8 cellular contexts compared by ENCODE assay signal in the genomic region with DNA sequence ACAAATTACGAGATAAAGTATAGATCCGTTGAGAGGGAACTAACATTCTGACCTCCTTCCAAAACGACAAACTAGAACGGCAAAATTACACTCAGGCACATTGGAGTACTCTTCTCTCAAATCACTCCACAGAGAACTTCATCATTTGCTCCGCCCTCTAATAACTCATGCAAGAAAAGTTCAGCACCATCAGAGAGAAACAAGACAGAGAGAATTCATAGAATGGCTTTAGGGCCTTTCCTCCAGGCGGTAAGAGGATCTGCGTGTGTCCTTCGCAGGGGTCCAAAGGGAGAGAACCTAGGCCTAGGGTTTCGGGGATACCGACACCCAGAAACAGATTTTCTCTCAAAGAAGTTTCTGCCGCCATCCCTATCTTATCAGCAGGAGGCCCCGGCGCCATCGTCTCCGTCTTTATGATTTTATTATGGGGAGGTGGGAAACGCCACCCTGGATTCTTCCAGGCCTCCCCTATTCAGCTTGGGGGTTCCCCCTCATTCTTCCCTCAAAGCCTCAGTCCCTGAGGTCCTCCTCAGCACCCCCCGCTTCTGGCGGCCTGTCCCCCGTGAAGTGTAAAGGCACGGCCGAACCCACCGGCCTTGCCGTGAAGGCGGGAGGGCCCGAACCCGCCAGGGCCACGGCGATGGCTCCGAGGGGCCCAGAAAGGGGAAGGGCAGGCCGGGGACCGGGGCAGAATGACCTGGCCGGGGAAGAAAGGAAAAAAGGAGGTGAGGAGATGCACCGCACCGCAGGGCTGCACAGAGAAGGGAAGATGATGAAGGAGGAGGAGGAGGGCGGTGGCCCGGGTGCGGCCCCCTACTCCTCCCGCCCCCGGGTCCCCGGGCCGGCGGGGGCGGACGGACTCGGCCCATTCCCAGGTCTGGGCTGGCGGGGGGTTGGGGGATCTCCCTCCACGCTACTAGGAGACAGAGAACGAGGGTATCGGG. TPM values are rescaled to one million over a fixed set of nuclear protein-coding genes. Genes with fewer than 3 reads are reported as not detected.
DNase-seq lines count a peak whose midpoint lies in the region; ATAC-seq and TF ChIP-seq lines count a peak whose summit lies in the region.

No MANE protein-coding gene starts in this region.

- TF ChIP-seq EP300 in ovary (IDR thresholded peaks at IDR 0.05), result no peak

- CTCF ChIA-PET in CD4-positive, alpha-beta T cell (lab: Charles Lee), result interaction anchor here (1.2 kb wide), 1 partner anchor 9 kb away, joined by 3 read pairs; no protein-coding TSS in a partner anchor

- H3K4me3 Mint-ChIP-seq in CD4-positive, alpha-beta T cell, result peak overlapping the region; percentile 84

- no peak for TF ChIP-seq CTCF in CD4-positive, alpha-beta T cell (IDR thresholded peaks at IDR 0.05)
- no peak for TF ChIP-seq CTCF in ovary (IDR thresholded peaks at IDR 0.05)

- no peaks in the 10 kb centered on the region for H3K27me3 Mint-ChIP-seq in CD4-positive, alpha-beta T cell

- H3K36me3 ChIP-seq in ovary, result no peaks in the 10 kb centered on the region

- no peak for TF ChIP-seq POLR2A in ovary (IDR thresholded peaks at IDR 0.05)

- POLR2A ChIA-PET in CD4-positive, alpha-beta T cell (lab: Charles Lee), result interaction anchor here (0.6 to 2.2 kb wide), 13 partner anchors 9 to 511 kb away, joined by 3 to 29 read pairs (median 4); a partner anchor contains a TSS

- no peaks in the 10 kb centered on the region for H3K27me3 ChIP-seq in CD4-positive, alpha-beta T cell (ENCODE audit: control insufficient read depth, insufficient read depth, low read length)
- no peaks in the 10 kb centered on the region for H3K27me3 ChIP-seq in ovary

- intact Hi-C loops in CD4-positive, alpha-beta T cell (cut with DNase I, micrococcal nuclease), result loop anchor here (1.0 to 10.0 kb wide), 4 partner anchors 71 to 283 kb away; a partner anchor contains a TSS
- intact Hi-C loops in head of caudate nucleus (cut with DNase I) (loop anchor here (5.0 kb wide), 2 partner anchors 71 to 136 kb away; a partner anchor contains a TSS), ovary (cut with DNase I) (no loop called here)

- H3K4me1 Mint-ChIP-seq in CD4-positive, alpha-beta T cell (ENCODE audit: low read depth), result peaks cover 26% of the 10 kb centered on the region

- H3K4me1 ChIP-seq in ovary (ENCODE audit: insufficient read depth), result peaks cover 6% of the 10 kb centered on the region

- peaks cover 37% of the 10 kb centered on the region for H3K36me3 Mint-ChIP-seq in CD4-positive, alpha-beta T cell (ENCODE audit: low read depth)
- H3K36me3 Mint-ChIP-seq in activated naive CD4-positive, alpha-beta T cell treated with anti-CD3 and anti-CD28 coated beads, Interleukin-2, amount 50 U/mL, for 72 hours, result peaks cover 19 to 20% of the 10 kb centered on the region in 2 donors

- peak in 6 of 10 experiments; percentile 3 to 37 (median 9) for DNase-seq in CD4-positive, alpha-beta T cell
- DNase-seq in OCI-M1 (lab: John Stamatoyannopoulos, UW) (peak; percentile 68), head of caudate nucleus (peak in 33 of 42 donors; percentile 3 to 56 (median 23)), ovary (peak; percentile 38 to 69 (median 49)), cerebellar nuclear complex (lab: John Stamatoyannopoulos, UW) (no peak)
- DNase-seq in activated naive CD4-positive, alpha-beta T cell treated with anti-CD3 and anti-CD28 coated beads, Interleukin-2, amount 50 U/mL, for 72 hours (ENCODE audit: low spot score in 2 of 2), result peak; percentile 29 to 60

- peak overlapping the region; percentile 96 for H3K27ac Mint-ChIP-seq in CD4-positive, alpha-beta T cell
- H3K27ac Mint-ChIP-seq in activated naive CD4-positive, alpha-beta T cell treated with anti-CD3 and anti-CD28 coated beads, Interleukin-2, amount 50 U/mL, for 72 hours, result peak overlapping the region; percentile 94 to 96

- H3K27ac ChIP-seq in CD4-positive, alpha-beta T cell (ENCODE audit: low read depth, low read length), result peak overlapping the region; percentile 83
- H3K27ac ChIP-seq in ovary, result peak overlapping the region; percentile 87 to 89

- H3K9me3 Mint-ChIP-seq in CD4-positive, alpha-beta T cell, result no peaks in the 10 kb centered on the region
- no peaks in the 10 kb centered on the region for H3K9me3 Mint-ChIP-seq in activated naive CD4-positive, alpha-beta T cell treated with anti-CD3 and anti-CD28 coated beads, Interleukin-2, amount 50 U/mL, for 72 hours

- H3K4me3 ChIP-seq in ovary, result peak overlapping the region; percentile 86

- no peaks in the 10 kb centered on the region for H3K9me3 ChIP-seq in CD4-positive, alpha-beta T cell (ENCODE audit: control insufficient read depth, low read length)
- H3K9me3 ChIP-seq in ovary, result no peaks in the 10 kb centered on the region

- peak; percentile 10 for ATAC-seq in CD4-positive, alpha-beta T cell (ENCODE audit: poor library complexity)
- ATAC-seq in GM19324 (IDR thresholded peaks at IDR 0.05; ENCODE audit: low FRiP score, unreplicated experiment) (peak; percentile 48), HG03378 (IDR thresholded peaks at IDR 0.05; ENCODE audit: unreplicated experiment) (peak; percentile 24)
- peak; percentile 25 to 50 for ATAC-seq in activated naive CD4-positive, alpha-beta T cell treated with anti-CD3 and anti-CD28 coated beads, Interleukin-2, amount 50 U/mL, for 72 hours

- 1% methylated on average over 49 of the region's 49 CpGs for WGBS in ovary, 3 donors

RNA-seq across cellular contexts. Expression of a gene that starts 0.8 kb away (rescaled TPM):
- total RNA-seq in CD4-positive, alpha-beta T cell, result 10 to 100 TPM; 75.3 to 83.6 TPM
- total RNA-seq in activated naive CD4-positive, alpha-beta T cell treated with anti-CD3 and anti-CD28 coated beads, Interleukin-2, amount 50 U/mL, for 72 hours, result 100 to 1,000 TPM in 1 of 2 donors, 10 to 100 TPM in 1; 78.1 to 101 TPM
- total RNA-seq in ovary, result 10 to 100 TPM; 13.0 to 71.4 (median 58.8) TPM
- 10 to 100 TPM; 21.2 to 23.3 TPM for polyA plus RNA-seq in ovary

Comparison
In these comparisons a context has a peak if more than half of its experiments do, and no peak if none do; other contexts are left out.
1. DNase-seq: peak in CD4-positive, alpha-beta T cell (6 of 10), OCI-M1 (single experiment), activated naive CD4-positive, alpha-beta T cell treated with anti-CD3 and anti-CD28 coated beads, Interleukin-2, amount 50 U/mL, for 72 hours (2 of 2), head of caudate nucleus (33 of 42) and ovary (5 of 5); none in cerebellar nuclear complex (0 of 2).
2. intact Hi-C loops: an anchor here in CD4-positive, alpha-beta T cell (1.0 to 10.0 kb wide) and head of caudate nucleus (5.0 kb wide); none called in ovary.
3. Peak in every context shown above with its lines, with median percentiles within 50 percentile points of each other: ATAC-seq.